ENCODE assay signal across 35 cellular contexts in the genomic region with DNA sequence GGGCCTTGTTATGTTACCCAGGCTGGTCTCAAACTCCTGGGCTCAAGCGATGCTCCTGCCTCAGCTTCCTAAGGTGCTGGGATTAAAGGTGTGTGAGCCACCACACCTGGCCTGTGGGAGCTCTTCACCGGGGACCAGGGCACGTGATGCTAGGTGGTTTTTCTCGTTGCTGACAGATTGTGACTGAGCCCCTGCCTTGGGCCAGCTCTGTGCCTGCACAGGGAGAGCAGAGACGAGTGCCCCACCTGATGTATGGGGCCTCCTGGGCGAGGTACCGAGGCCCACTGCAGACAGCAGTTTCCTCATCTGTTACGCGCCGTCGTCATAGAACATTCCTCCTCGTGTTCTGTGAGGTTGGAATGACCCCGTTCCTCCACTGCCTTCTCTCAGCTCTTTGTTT.
"Had no signal": no experiment of that assay in that cellular context is flagged by ENCODE, and none has a peak within 500 bp of the region (broad histone marks: within the 10 kb centered on the region; RNA-seq: fewer than 3 reads in every experiment).

No MANE protein-coding gene starts in this region.

- H3K27ac ChIP-seq: KMS-11 had no signal

- H3K4me3 ChIP-seq: MG63 had no signal

- H3K27me3 ChIP-seq: MG63 had no signal

- H3K36me3 ChIP-seq: MG63 had no signal

- DNase-seq: Karpas-422, Kasumi-1, KBM-7, KG1, MG63, MM.1S, MV-4-11, NCI-H1048, NCI-H1092, NCI-H1092 treated with DMSO at 0.1 percent for 48 hours, NCI-H1105, NCI-H1105 treated with DMSO at 0.1 percent for 48 hours, NCI-H1417, NCI-H1417 treated with DMSO at 0.1 percent for 48 hours, NCI-H1436, NCI-H1436 treated with DMSO at 0.1 percent for 48 hours, NCI-H146, NCI-H1694, NCI-H1694 treated with DMSO at 0.1 percent for 48 hours, NCI-H187, NCI-H187 treated with DMSO at 0.1 percent for 48 hours, NCI-H1930, NCI-H2029, NCI-H2029 treated with DMSO at 0.1 percent for 48 hours, NCI-H2081, NCI-H2081 treated with DMSO at 0.1 percent for 48 hours, NCI-H2107, NCI-H2171, NCI-H2171 treated with DMSO at 0.1 percent for 48 hours, NCI-H2227 treated with DMSO at 0.1 percent for 48 hours, NCI-H226, NCI-H345, NCI-H446, NCI-H446 treated with DMSO at 0.1 percent for 48 hours had no signal

- H3K9me3 ChIP-seq: MG63 had no signal
